ENCODE assay signal across 34 cellular contexts in the genomic region with DNA sequence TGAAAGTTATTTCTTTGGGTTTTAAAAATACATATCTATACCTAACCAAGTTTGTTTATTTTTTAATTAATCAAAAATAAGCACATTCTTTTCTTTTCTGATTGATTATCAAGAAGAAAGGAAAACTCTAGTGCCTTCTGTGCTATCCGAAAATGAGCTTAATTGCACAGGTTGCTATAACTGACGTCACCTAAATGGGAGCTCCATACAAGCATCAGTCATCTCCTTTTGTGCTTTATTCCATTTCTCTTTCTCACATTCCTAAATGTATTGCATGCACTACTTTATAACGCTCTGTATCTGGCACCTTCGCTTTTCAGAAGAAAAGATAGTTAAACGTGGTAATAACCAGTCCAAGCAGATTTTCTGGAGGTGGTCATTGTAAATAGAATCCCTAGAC.
"Had no signal": no experiment of that assay in that cellular context is flagged by ENCODE, and none has a peak within 500 bp of the region (broad histone marks: within the 10 kb centered on the region; RNA-seq: fewer than 3 reads in every experiment).

No MANE protein-coding gene starts in this region.

- DNase-seq: Karpas-422, Kasumi-1, MG63, MM.1S, MV-4-11, NCI-H1048, NCI-H1092, NCI-H1092 treated with DMSO at 0.1 percent for 48 hours, NCI-H1105, NCI-H1105 treated with DMSO at 0.1 percent for 48 hours, NCI-H1417, NCI-H1417 treated with DMSO at 0.1 percent for 48 hours, NCI-H1436, NCI-H1436 treated with DMSO at 0.1 percent for 48 hours, NCI-H146, NCI-H1694, NCI-H1694 treated with DMSO at 0.1 percent for 48 hours, NCI-H187, NCI-H187 treated with DMSO at 0.1 percent for 48 hours, NCI-H1930, NCI-H2029, NCI-H2029 treated with DMSO at 0.1 percent for 48 hours, NCI-H2081, NCI-H2081 treated with DMSO at 0.1 percent for 48 hours, NCI-H2107, NCI-H2171, NCI-H2171 treated with DMSO at 0.1 percent for 48 hours, NCI-H2227 treated with DMSO at 0.1 percent for 48 hours, NCI-H226, NCI-H345, NCI-H446, NCI-H446 treated with DMSO at 0.1 percent for 48 hours, NCI-H510A, NCI-H510A treated with DMSO at 0.1 percent for 48 hours had no signal

- H3K4me3 ChIP-seq: MG63 had no signal

- H3K36me3 ChIP-seq: MG63 had no signal

- H3K9me3 ChIP-seq: MG63 had no signal

- H3K27me3 ChIP-seq: MG63 had no signal
